In genomic region chr19:32682317-32682716, GRCh38 we compare ENCODE assay signal across 31 cellular contexts. TPM values are rescaled to one million over a fixed set of nuclear protein-coding genes. Genes with fewer than 3 reads are reported as not detected.
"Had no signal": no experiment of that assay in that cellular context is flagged by ENCODE, and none has a peak within 500 bp of the region (broad histone marks: within the 10 kb centered on the region; RNA-seq: fewer than 3 reads in every experiment).

No MANE protein-coding gene starts in this region.

- DNase-seq: activated CD4-positive, alpha-beta T cell treated with anti-CD3 and anti-CD28 coated beads for 4 hours; activated CD4-positive, alpha-beta T cell treated with anti-CD3 and anti-CD28 coated beads, Interleukin-2, amount 50 U/mL, for 4 hours; activated CD8-positive, alpha-beta memory T cell treated with anti-CD3 and anti-CD28 coated beads for 24 hours; activated effector memory CD4-positive, alpha-beta T cell treated with Interleukin-2 at 50 U/mL for 16 hours; activated naive CD4-positive, alpha-beta T cell treated with Interleukin-2 at 50 U/mL for 16 hours; anterior cingulate cortex; colonic mucosa; effector memory CD4-positive, alpha-beta T cell; foreskin keratinocyte; heart right ventricle; left ventricle myocardium superior; mammary epithelial cell; naive thymus-derived CD4-positive, alpha-beta T cell; nucleus accumbens; pancreas; retina; stimulated activated CD4-positive, alpha-beta T cell treated with anti-CD3 and anti-CD28 coated beads, Interleukin-12 subunit alpha, Interleukin-12 subunit beta, amount 100 ng/mL, for 4 hours; stimulated activated CD4-positive, alpha-beta T cell treated with anti-CD3 and anti-CD28 coated beads, Interleukin-4, amount 100 ng/mL, for 1 hour; stimulated activated naive CD8-positive, alpha-beta T cell treated with anti-CD3 and anti-CD28 coated beads, Interleukin-15, Interleukin-2, amounts not matched to agents 100 U/mL and 50 U/mL, for 24 hours; T-helper 9 cell; testis; transverse colon had no signal

- H3K36me3 ChIP-seq: colonic mucosa, pancreas, prostate gland, transverse colon, vagina had no signal

- H3K27me3 ChIP-seq: pancreas, testis, vagina had no signal

- H3K4me3 ChIP-seq: colonic mucosa, heart right ventricle, pancreas, prostate gland, skin epidermis, testis, transverse colon, vagina had no signal

- H3K4me3 Mint-ChIP-seq: activated naive CD8-positive, alpha-beta T cell; mesothelial cell of epicardium; naive thymus-derived CD4-positive, alpha-beta T cell; neural crest cell; T-helper 1 cell treated with Interleukin-12 subunit alpha and Interleukin-12 subunit beta and Interleukin-4 antibody, amounts not matched to agents 30 μg/mL and 1 μg/mL, for 36 hours had no signal

- H3K36me3 Mint-ChIP-seq: mesothelial cell of epicardium had no signal

- H3K4me1 ChIP-seq: colonic mucosa, foreskin keratinocyte, pancreas, prostate gland, testis, transverse colon, vagina had no signal

- H3K27ac Mint-ChIP-seq: activated naive CD8-positive, alpha-beta T cell; mesothelial cell of epicardium; naive thymus-derived CD4-positive, alpha-beta T cell; T-helper 1 cell treated with Interleukin-12 subunit alpha and Interleukin-12 subunit beta and Interleukin-4 antibody, amounts not matched to agents 30 μg/mL and 1 μg/mL, for 36 hours had no signal

- H3K27ac ChIP-seq: colonic mucosa, foreskin keratinocyte, heart right ventricle, pancreas, prostate gland, skin epidermis, testis, transverse colon, vagina, VCaP had no signal

- H3K9me3 Mint-ChIP-seq: mesothelial cell of epicardium; naive thymus-derived CD4-positive, alpha-beta T cell; neural crest cell; T-helper 1 cell treated with Interleukin-12 subunit alpha and Interleukin-12 subunit beta and Interleukin-4 antibody, amounts not matched to agents 30 μg/mL and 1 μg/mL, for 36 hours had no signal

- H3K9me3 ChIP-seq: colonic mucosa, heart right ventricle, pancreas, prostate gland, testis, transverse colon, vagina had no signal

- ATAC-seq: foreskin keratinocyte; heart right ventricle; left ventricle myocardium superior; naive thymus-derived CD4-positive, alpha-beta T cell; pancreas; sciatic nerve; stimulated activated naive CD8-positive, alpha-beta T cell treated with anti-CD3 and anti-CD28 coated beads, Interleukin-15, Interleukin-2, amounts not matched to agents 100 U/mL and 50 U/mL, for 24 hours had no signal

RNA-seq across cellular contexts. Expression of gene RGS9BP, which starts 6.7 kb away (rescaled TPM):
- total RNA-seq: neural crest cell had no signal

RNA-seq across cellular contexts. Expression of gene TDRD12, which starts 37.2 kb away (rescaled TPM):
- total RNA-seq: left ventricle myocardium superior had no signal
